Comparison of ENCODE assay signal across 8 cellular contexts in genomic region chr6:56637640-56638039, GRCh38. TPM values are rescaled to one million over a fixed set of nuclear protein-coding genes. Genes with fewer than 3 reads are reported as not detected.
DNase-seq lines count a peak whose midpoint lies in the region; ATAC-seq, FAIRE-seq and TF ChIP-seq lines count a peak whose summit lies in the region.

No MANE protein-coding gene starts in this region.

- DNase-seq in AG08395 (ENCODE audit: low spot score) = peak; percentile 46
- peak; percentile 11 for DNase-seq in H54 (ENCODE audit: insufficient read length, low spot score)
- DNase-seq in NCI-H82 (lab: John Stamatoyannopoulos, UW) = peak; percentile 78
- DNase-seq in coronary artery (ENCODE audit: low spot score) = no peak
- peak; percentile 72 for DNase-seq in mesenchymal stem cell
- DNase-seq in activated T-cell treated with anti-CD3 and anti-CD28 coated beads for 4 hours = no peak

- peaks cover 12 to 84% of the 10 kb centered on the region in 2 experiments for H3K36me3 ChIP-seq in mesenchymal stem cell (ENCODE audit: control insufficient read depth in 1 of 2, insufficient read depth in 2 of 2, low read depth in 1 of 2, low read length in 2 of 2)

- H2BK5ac ChIP-seq in mesenchymal stem cell (ENCODE audit: low read depth, low read length, poor library complexity, severe bottlenecking) = no peak overlapping the region

- H3K27ac ChIP-seq in coronary artery (no peak overlapping the region), mesenchymal stem cell (ENCODE audit: low read length, poor library complexity, severe bottlenecking) (no peak overlapping the region)

- H3K79me1 ChIP-seq in mesenchymal stem cell (replicated peaks; ENCODE audit: low read length, poor library complexity, severe bottlenecking) = peaks cover 5% of the 10 kb centered on the region

- no peak overlapping the region for H4K91ac ChIP-seq in mesenchymal stem cell (ENCODE audit: low read length)

- FAIRE-seq in H54 (lab: Jason Lieb, UNC) = peak; percentile 98

- no peaks in the 10 kb centered on the region for H3K4me1 ChIP-seq in mesenchymal stem cell (ENCODE audit: control insufficient read depth, insufficient read depth, low read depth, low read length)

- TF ChIP-seq POLR2A in H54 (IDR thresholded peaks at IDR 0.05; ENCODE audit: low read depth, low read length) = no peak

- ATAC-seq in HG03045 (IDR thresholded peaks at IDR 0.05; ENCODE audit: unreplicated experiment) (no peak), GM19035 (IDR thresholded peaks at IDR 0.05; ENCODE audit: unreplicated experiment) (no peak)

- H3K27me3 ChIP-seq in mesenchymal stem cell (ENCODE audit: control insufficient read depth in 1 of 2, insufficient read depth in 1 of 2, low read length in 2 of 2) = no peaks in the 10 kb centered on the region

- H3K18ac ChIP-seq in mesenchymal stem cell (ENCODE audit: low read depth in 1 of 2, low read length in 2 of 2) = no peak overlapping the region

- H2BK15ac ChIP-seq in mesenchymal stem cell (ENCODE audit: low read depth, poor library complexity, severe bottlenecking) = no peak overlapping the region

- H3K9me3 ChIP-seq in mesenchymal stem cell (ENCODE audit: control insufficient read depth, low read length) = no peaks in the 10 kb centered on the region

- WGBS in mesenchymal stem cell = no CpG with 5 or more reads among the region's 2 CpGs

- H2BK120ac ChIP-seq in mesenchymal stem cell (ENCODE audit: low read depth, low read length) = no peak overlapping the region

- H3K4ac ChIP-seq in mesenchymal stem cell (ENCODE audit: low read depth in 1 of 2, low read length in 2 of 2) = no peak overlapping the region

- no peak overlapping the region for H2AFZ ChIP-seq in mesenchymal stem cell (ENCODE audit: low read depth, low read length)

- H3K4me2 ChIP-seq in mesenchymal stem cell (ENCODE audit: low read length, poor library complexity, severe bottlenecking) = no peak overlapping the region

- H3K14ac ChIP-seq in mesenchymal stem cell (ENCODE audit: low read length in 2 of 2) = no peak overlapping the region

- no peak overlapping the region for H4K8ac ChIP-seq in mesenchymal stem cell (ENCODE audit: low read length)

- TF ChIP-seq CTCF in coronary artery (IDR thresholded peaks at IDR 0.05) = peak; percentile 43

- H3K23ac ChIP-seq in mesenchymal stem cell (ENCODE audit: low read length in 2 of 2) = no peak overlapping the region

- H3K4me3 ChIP-seq in coronary artery (no peak overlapping the region), mesenchymal stem cell (ENCODE audit: insufficient read depth in 1 of 2, low read depth in 1 of 2, low read length in 2 of 2) (no peak overlapping the region)

- H2BK12ac ChIP-seq in mesenchymal stem cell (ENCODE audit: low read length in 2 of 2) = no peak overlapping the region

- peak overlapping the region; percentile 66 for H3K9ac ChIP-seq in mesenchymal stem cell (ENCODE audit: low read length)

- H2AK5ac ChIP-seq in mesenchymal stem cell (ENCODE audit: low read length, severe bottlenecking) = no peak overlapping the region

RNA-seq across cellular contexts. Expression of gene DST, which starts 5.0 kb away (rescaled TPM):
- polyA plus RNA-seq in mesenchymal stem cell (2013, experiment 1 of 2) = 35.4 TPM
- polyA plus RNA-seq in mesenchymal stem cell (2013, experiment 2 of 2) = 31.9 TPM

Comparison
In these comparisons a context has a peak if more than half of its experiments do, and no peak if none do; other contexts are left out.
1. DNase-seq: peak in AG08395 (single experiment), H54 (single experiment), NCI-H82 (single experiment) and mesenchymal stem cell (single experiment); none in coronary artery (single experiment) and activated T-cell treated with anti-CD3 and anti-CD28 coated beads for 4 hours (single experiment).